ENCODE assay signal across 1 cellular context in genomic region chr7:97971990-97972943, GRCh38.
TF ChIP-seq lines count a peak whose summit lies in the region.

No MANE protein-coding gene starts in this region.

TF ChIP-seq in K562, 482 proteins besides CTCF, POLR2A, EP300 and RAD21 (continued from another document and continues in another):
- TF ChIP-seq CBFA2T2 (conservative IDR thresholded peaks at IDR 0.05) (no peak), ZNF311 (CRISPR knock-in tag; IDR thresholded peaks at IDR 0.05) (no peak), SIN3A (IDR thresholded peaks at IDR 0.05; ENCODE audit: borderline replicate concordance in 2 of 2, control insufficient read depth in 1 of 2, low read depth in 2 of 2, low read length in 2 of 2) (peak; percentile 63 to 91; a peak in 2 of 4 replicates), ARID3B (CRISPR knock-in tag; IDR thresholded peaks at IDR 0.05; ENCODE audit: borderline replicate concordance) (no peak), ZNF24 (IDR thresholded peaks at IDR 0.05) (peak; percentile 34; the same call in 1 of the 2 replicates), CBX2 (IDR thresholded peaks at IDR 0.05; ENCODE audit: insufficient read depth, low read length, poor library complexity, severe bottlenecking) (no peak), ELF1 (tag; IDR thresholded peaks at IDR 0.05) (peak; percentile 99), XRCC5 (IDR thresholded peaks at IDR 0.05; ENCODE audit: low read depth, low read length) (0 out of 2 replicates have a peak, but pooled peaks have one; percentile 27), ZKSCAN8 (CRISPR knock-in tag; IDR thresholded peaks at IDR 0.05) (no peak; the same call in 1 of the 2 replicates), ZNF224 (CRISPR knock-in tag; IDR thresholded peaks at IDR 0.05) (no peak), ZBTB9 (CRISPR knock-in tag; IDR thresholded peaks at IDR 0.05) (peak; percentile 58; the same call in 1 of the 2 replicates), RFX7 (CRISPR knock-in tag; IDR thresholded peaks at IDR 0.05) (no peak), ZNF316 (IDR thresholded peaks at IDR 0.05) (no peak), THAP12 (CRISPR knock-in tag; IDR thresholded peaks at IDR 0.05) (0 out of 2 replicates have a peak, but pooled peaks have one; percentile 28), IRF9 (tag; IDR thresholded peaks at IDR 0.05) (no peak), ZSCAN32 (CRISPR knock-in tag; IDR thresholded peaks at IDR 0.05) (no peak), AFF4 (CRISPR knock-in tag; IDR thresholded peaks at IDR 0.05) (no peak), PRPF4 (IDR thresholded peaks at IDR 0.05; ENCODE audit: insufficient read depth, low read depth, low read length, poor library complexity, severe bottlenecking) (no peak), AFF1 (IDR thresholded peaks at IDR 0.05; ENCODE audit: low read depth in 1 of 2, partially characterized antibody in 2 of 2) (peak in 1 of 2 experiments; percentile 70), CEBPG (CRISPR knock-in tag; IDR thresholded peaks at IDR 0.05) (no peak), CEBPG (tag; conservative IDR thresholded peaks at IDR 0.05 in 1 of 2, IDR thresholded peaks at IDR 0.05 in 1 of 2) (no peak; a peak in 1 of 4 replicates), ZNF253 (CRISPR knock-in tag; conservative IDR thresholded peaks at IDR 0.05) (no peak), TAF7 (tag; IDR thresholded peaks at IDR 0.05) (peak; percentile 72), CREB3 (tag; conservative IDR thresholded peaks at IDR 0.05; ENCODE audit: low read depth) (peak; percentile 79; the same call in 1 of the 2 replicates), ZNF197 (CRISPR knock-in tag; IDR thresholded peaks at IDR 0.05; ENCODE audit: low read depth) (no peak), HDAC1 (IDR thresholded peaks at IDR 0.05) (peak in 1 of 2 experiments; percentile 72; a peak in 2 of 4 replicates), HNRNPH1 (optimal IDR thresholded peaks at IDR 0.05; ENCODE audit: low read depth, low read length) (no peak), HOMEZ (CRISPR knock-in tag; IDR thresholded peaks at IDR 0.05) (no peak), KAT7 (CRISPR knock-in tag; IDR thresholded peaks at IDR 0.05; ENCODE audit: borderline replicate concordance) (no peak), CREBBP (IDR thresholded peaks at IDR 0.05; ENCODE audit: low read depth, low read length) (no peak), TBP (optimal IDR thresholded peaks at IDR 0.05; ENCODE audit: low read depth, low read length) (no peak), KLF13 (tag; IDR thresholded peaks at IDR 0.05; ENCODE audit: borderline replicate concordance, low read depth) (no peak), ZNF395 (CRISPR knock-in tag; IDR thresholded peaks at IDR 0.05) (no peak), MEF2D (tag; conservative IDR thresholded peaks at IDR 0.05; ENCODE audit: low read depth) (no peak), MBD2 (IDR thresholded peaks at IDR 0.05; ENCODE audit: borderline replicate concordance, low read depth) (peak; percentile 47; the same call in 1 of the 2 replicates), STAT5B (CRISPR knock-in tag; IDR thresholded peaks at IDR 0.05) (no peak), CBX8 (IDR thresholded peaks at IDR 0.05; ENCODE audit: borderline replicate concordance, extremely low read depth, low read depth, low read length, poor library complexity, severe bottlenecking) (no peak), ZBTB33 (CRISPR knock-in tag; IDR thresholded peaks at IDR 0.05) (no peak), HSF4 (CRISPR knock-in tag; IDR thresholded peaks at IDR 0.05; ENCODE audit: borderline replicate concordance) (no peak), RFX1 (IDR thresholded peaks at IDR 0.05) (no peak)
